ENCODE assay signal across 27 cellular contexts in genomic region chr19:51724543-51724942, GRCh38. TPM values are rescaled to one million over a fixed set of nuclear protein-coding genes. Genes with fewer than 3 reads are reported as not detected.
DNase-seq lines count a peak whose midpoint lies in the region; ATAC-seq, FAIRE-seq and TF ChIP-seq lines count a peak whose summit lies in the region.
"Had no signal": no experiment of that assay in that cellular context is flagged by ENCODE, and none has a peak within 500 bp of the region (broad histone marks: within the 10 kb centered on the region; RNA-seq: fewer than 3 reads in every experiment).

No MANE protein-coding gene starts in this region.

- H3K27me3 Mint-ChIP-seq in glutamatergic neuron (ENCODE audit: unreplicated experiment) = peaks cover 6% of the 10 kb centered on the region
- H3K27me3 Mint-ChIP-seq in stimulated activated memory B cell treated with anti-CD40 and anti-IgM and Interleukin-4, amounts not matched to agents 10 μg/mL and 1 μg/mL and 100 μg/mL, for 72 hours = peaks cover 71% of the 10 kb centered on the region

- intact Hi-C loops in Right ventricle myocardium superior (cut with DNase I) (loop anchor here (2.0 kb wide), 1 partner anchor 14 kb away; no protein-coding TSS in a partner anchor), cardiac septum (cut with DNase I) (no loop called here), aorta (cut with DNase I) (no loop called here), pancreas (cut with DNase I) (no loop called here)

- H3K9me3 ChIP-seq in aorta (ENCODE audit: control insufficient read depth, low read length) (no peaks in the 10 kb centered on the region), pancreas (no peaks in the 10 kb centered on the region)
- H3K9me3 ChIP-seq: adrenal gland, tibial artery had no signal

- no peak overlapping the region for H3K27ac ChIP-seq in aorta (ENCODE audit: low read depth in 1 of 2, low read length in 2 of 2)
- H3K27ac ChIP-seq in pancreas = no peak overlapping the region
- H3K27ac ChIP-seq: A549, adrenal gland, spleen, tibial artery had no signal

- FAIRE-seq in frontal cortex (lab: Jason Lieb, UNC) (no peak), pancreas (lab: Jason Lieb, UNC) (no peak)
- FAIRE-seq: A549, HTR-8/SVneo, TTC549 had no signal

- H3K4me3 ChIP-seq in aorta (ENCODE audit: low read length in 2 of 2) (no peak overlapping the region), pancreas (no peak overlapping the region)
- H3K4me3 ChIP-seq: A549, adrenal gland, spleen, tibial artery had no signal

- ATAC-seq in Right ventricle myocardium superior (ENCODE audit: poor library complexity) (no peak), omental fat pad (ENCODE audit: low FRiP score) (peak; percentile 13), aorta (ENCODE audit: low FRiP score) (peak; percentile 47), pancreas (no peak)
- no peak for ATAC-seq in stimulated activated memory B cell treated with anti-CD40 and anti-IgM and Interleukin-4, amounts not matched to agents 10 μg/mL and 1 μg/mL and 100 μg/mL, for 72 hours
- ATAC-seq: A549 had no signal

- DNase-seq in Right ventricle myocardium superior = peak; percentile 51
- no peak for DNase-seq in cardiac septum (ENCODE audit: low spot score)
- DNase-seq in glutamatergic neuron = peak; percentile 69
- no peak for DNase-seq in omental fat pad (ENCODE audit: low spot score)
- peak in 1 of 2 donors; percentile 78 for DNase-seq in aorta
- DNase-seq in frontal cortex (ENCODE audit: low spot score in 2 of 2) = no peak
- DNase-seq in pancreas = no peak
- DNase-seq: activated CD4-positive, alpha-beta T cell treated with anti-CD3 and anti-CD28 coated beads, Interleukin-2, amount 50 U/mL, for 1 hour; activated CD8-positive, alpha-beta memory T cell treated with anti-CD3 and anti-CD28 coated beads, Interleukin-2, amount 50 U/mL, for 48 hours; activated effector memory CD4-positive, alpha-beta T cell treated with anti-CD3 and anti-CD28 coated beads, Interleukin-2, amount 50 U/mL, for 16 hours; adrenal gland; CD4-positive, CD25-positive, alpha-beta regulatory T cell; DMS53; effector CD8-positive, alpha-beta T cell; kidney glomerular epithelial cell; NCI-H1417 treated with DMSO at 0.1 percent for 48 hours; NCI-H2171; NCI-H774; RPMI8226; spleen; SW 1271 had no signal

- H3K4me1 ChIP-seq in aorta (ENCODE audit: control insufficient read depth in 1 of 2, insufficient read depth in 2 of 2, low read length in 2 of 2) (no peaks in the 10 kb centered on the region), pancreas (no peaks in the 10 kb centered on the region)
- H3K4me1 ChIP-seq: A549 had no signal

- TF ChIP-seq CTCF in glutamatergic neuron (IDR thresholded peaks at IDR 0.05; ENCODE audit: partially characterized antibody, unreplicated experiment) (no peak), omental fat pad (IDR thresholded peaks at IDR 0.05) (no peak), pancreas (IDR thresholded peaks at IDR 0.05) (no peak)

- no peaks in the 10 kb centered on the region for H3K36me3 ChIP-seq in aorta (ENCODE audit: control insufficient read depth in 1 of 2, insufficient read depth in 2 of 2, low read length in 1 of 2)
- no peaks in the 10 kb centered on the region for H3K36me3 ChIP-seq in pancreas
- H3K36me3 ChIP-seq: adrenal gland, spleen, tibial artery had no signal

- H3K27ac Mint-ChIP-seq in glutamatergic neuron (ENCODE audit: unreplicated experiment) = peak overlapping the region; percentile 90
- no peak overlapping the region for H3K27ac Mint-ChIP-seq in stimulated activated memory B cell treated with anti-CD40 and anti-IgM and Interleukin-4, amounts not matched to agents 10 μg/mL and 1 μg/mL and 100 μg/mL, for 72 hours
- H3K27ac Mint-ChIP-seq: CD4-positive, CD25-positive, alpha-beta regulatory T cell had no signal

- H3K4me1 Mint-ChIP-seq in glutamatergic neuron (ENCODE audit: low read depth, unreplicated experiment) = peaks cover 13% of the 10 kb centered on the region
- H3K4me1 Mint-ChIP-seq in stimulated activated memory B cell treated with anti-CD40 and anti-IgM and Interleukin-4, amounts not matched to agents 10 μg/mL and 1 μg/mL and 100 μg/mL, for 72 hours = peaks cover 4% of the 10 kb centered on the region
- H3K4me1 Mint-ChIP-seq: CD4-positive, CD25-positive, alpha-beta regulatory T cell had no signal

- WGBS in aorta, 2 donors = 22 to 37% methylated on average over 15 of the region's 15 CpGs
- 30 to 32% methylated on average over 15 of the region's 15 CpGs for WGBS in pancreas, 2 donors

- H3K27me3 ChIP-seq in aorta (ENCODE audit: control insufficient read depth in 1 of 2, insufficient read depth in 2 of 2, low read length in 1 of 2) (no peaks in the 10 kb centered on the region), pancreas (peaks cover 0 to 12% (median 0%) of the 10 kb centered on the region in 4 donors)

- H3K4me3 Mint-ChIP-seq in glutamatergic neuron (ENCODE audit: unreplicated experiment) = peak overlapping the region; percentile 31
- H3K4me3 Mint-ChIP-seq in stimulated activated memory B cell treated with anti-CD40 and anti-IgM and Interleukin-4, amounts not matched to agents 10 μg/mL and 1 μg/mL and 100 μg/mL, for 72 hours = no peak overlapping the region
- H3K4me3 Mint-ChIP-seq: CD4-positive, CD25-positive, alpha-beta regulatory T cell had no signal

- H3K36me3 Mint-ChIP-seq in glutamatergic neuron (ENCODE audit: unreplicated experiment) = no peaks in the 10 kb centered on the region
- peaks cover 5% of the 10 kb centered on the region for H3K36me3 Mint-ChIP-seq in stimulated activated memory B cell treated with anti-CD40 and anti-IgM and Interleukin-4, amounts not matched to agents 10 μg/mL and 1 μg/mL and 100 μg/mL, for 72 hours
- H3K36me3 Mint-ChIP-seq: CD4-positive, CD25-positive, alpha-beta regulatory T cell had no signal

- peaks cover 18% of the 10 kb centered on the region for H3K9me3 Mint-ChIP-seq in glutamatergic neuron (ENCODE audit: unreplicated experiment)
- H3K9me3 Mint-ChIP-seq in stimulated activated memory B cell treated with anti-CD40 and anti-IgM and Interleukin-4, amounts not matched to agents 10 μg/mL and 1 μg/mL and 100 μg/mL, for 72 hours = peaks cover 19% of the 10 kb centered on the region

RNA-seq across cellular contexts. Expression of gene HAS1, which starts 0.8 kb away (rescaled TPM):
- total RNA-seq in Right ventricle myocardium superior (0.70 TPM), cardiac septum (0.54 TPM), glutamatergic neuron (ENCODE audit: unreplicated experiment) (4.4 TPM), omental fat pad (100 to 1,000 TPM in 2 of 4 donors, 10 to 100 TPM in 1, 1 to 10 TPM in 1; 1.1 to 534 (median 190) TPM), aorta (1 to 10 TPM; 4.6 to 5.4 TPM), frontal cortex (3.3 TPM), pancreas (under 1 TPM in 4 of 6 donors, not detected in 2; 0.06 to 0.58 (median 0.36) TPM)
- polyA plus RNA-seq in aorta (not detected), pancreas (1 to 10 TPM in 1 of 2 donors, under 1 TPM in 1; 0.54 to 1.3 TPM)
- total RNA-seq: osteocyte had no signal
- polyA plus RNA-seq: A549; CD4-positive, CD25-positive, alpha-beta regulatory T cell had no signal

RNA-seq across cellular contexts. Expression of gene FPR1, which starts 27.1 kb away (rescaled TPM):
- total RNA-seq in Right ventricle myocardium superior (3.5 TPM), cardiac septum (5.4 TPM), glutamatergic neuron (ENCODE audit: unreplicated experiment) (not detected), omental fat pad (10 to 100 TPM; 15.0 to 77.5 (median 56.5) TPM), aorta (10 to 100 TPM; 19.0 to 37.1 TPM), frontal cortex (4.5 TPM), pancreas (1 to 10 TPM in 4 of 6 donors, under 1 TPM in 2; 0.37 to 6.8 (median 2.4) TPM)
- polyA plus RNA-seq in aorta (10 to 100 TPM in 1 of 2 donors, under 1 TPM in 1; 0.77 to 13.5 TPM), pancreas (under 1 TPM; 0.57 to 0.73 TPM)
- total RNA-seq: CD4-positive, CD25-positive, alpha-beta regulatory T cell; osteocyte had no signal
- polyA plus RNA-seq: A549 had no signal

RNA-seq across cellular contexts. Expression of gene SPACA6, which starts 31.4 kb away (rescaled TPM):
- 10.1 TPM for total RNA-seq in Right ventricle myocardium superior
- total RNA-seq in cardiac septum = 14.7 TPM
- 27.2 TPM for total RNA-seq in glutamatergic neuron (ENCODE audit: unreplicated experiment)
- total RNA-seq in omental fat pad = 10 to 100 TPM in 3 of 4 donors, 1 to 10 TPM in 1; 6.2 to 14.2 (median 11.4) TPM
- 10 to 100 TPM; 37.3 to 53.0 TPM for total RNA-seq in aorta
- polyA plus RNA-seq in aorta = 100 to 1,000 TPM in 1 of 2 donors, 10 to 100 TPM in 1; 21.3 to 103 TPM
- total RNA-seq in frontal cortex = 3.7 TPM
- total RNA-seq in pancreas = 10 to 100 TPM in 1 of 6 donors, 1 to 10 TPM in 5; 3.8 to 12.4 (median 5.9) TPM
- 10 to 100 TPM; 27.2 to 29.4 TPM for polyA plus RNA-seq in pancreas

RNA-seq across cellular contexts. Expression of gene FPR2, which starts 36.4 kb away (rescaled TPM):
- total RNA-seq in Right ventricle myocardium superior (0.59 TPM), cardiac septum (1.4 TPM), glutamatergic neuron (ENCODE audit: unreplicated experiment) (not detected), omental fat pad (10 to 100 TPM in 1 of 4 donors, 1 to 10 TPM in 3; 3.1 to 16.2 (median 7.5) TPM), aorta (1 to 10 TPM; 2.7 to 3.9 TPM), frontal cortex (0.41 TPM), pancreas (1 to 10 TPM in 1 of 6 donors, under 1 TPM in 3, not detected in 2; 0.25 to 1.3 (median 0.69) TPM)
- polyA plus RNA-seq in aorta (1 to 10 TPM in 1 of 2 donors, under 1 TPM in 1; 0.18 to 2.6 TPM), pancreas (under 1 TPM in 1 of 2 donors, not detected in 1; 0.14 TPM)
- total RNA-seq: CD4-positive, CD25-positive, alpha-beta regulatory T cell; osteocyte had no signal
- polyA plus RNA-seq: A549; CD4-positive, CD25-positive, alpha-beta regulatory T cell had no signal

Comparison
In these comparisons a context has a peak if more than half of its experiments do, and no peak if none do; other contexts are left out.
1. DNase-seq: peak in Right ventricle myocardium superior (single experiment) and glutamatergic neuron (single experiment); none in cardiac septum (single experiment), omental fat pad (single experiment), frontal cortex (0 of 2) and pancreas (0 of 6).
2. ATAC-seq: peak in omental fat pad (single experiment) and aorta (single experiment); none in Right ventricle myocardium superior (single experiment), stimulated activated memory B cell treated with anti-CD40 and anti-IgM and Interleukin-4, amounts not matched to agents 10 μg/mL and 1 μg/mL and 100 μg/mL, for 72 hours (single experiment) and pancreas (0 of 4).